1 cellular context compared by ENCODE assay signal in the genomic region with DNA sequence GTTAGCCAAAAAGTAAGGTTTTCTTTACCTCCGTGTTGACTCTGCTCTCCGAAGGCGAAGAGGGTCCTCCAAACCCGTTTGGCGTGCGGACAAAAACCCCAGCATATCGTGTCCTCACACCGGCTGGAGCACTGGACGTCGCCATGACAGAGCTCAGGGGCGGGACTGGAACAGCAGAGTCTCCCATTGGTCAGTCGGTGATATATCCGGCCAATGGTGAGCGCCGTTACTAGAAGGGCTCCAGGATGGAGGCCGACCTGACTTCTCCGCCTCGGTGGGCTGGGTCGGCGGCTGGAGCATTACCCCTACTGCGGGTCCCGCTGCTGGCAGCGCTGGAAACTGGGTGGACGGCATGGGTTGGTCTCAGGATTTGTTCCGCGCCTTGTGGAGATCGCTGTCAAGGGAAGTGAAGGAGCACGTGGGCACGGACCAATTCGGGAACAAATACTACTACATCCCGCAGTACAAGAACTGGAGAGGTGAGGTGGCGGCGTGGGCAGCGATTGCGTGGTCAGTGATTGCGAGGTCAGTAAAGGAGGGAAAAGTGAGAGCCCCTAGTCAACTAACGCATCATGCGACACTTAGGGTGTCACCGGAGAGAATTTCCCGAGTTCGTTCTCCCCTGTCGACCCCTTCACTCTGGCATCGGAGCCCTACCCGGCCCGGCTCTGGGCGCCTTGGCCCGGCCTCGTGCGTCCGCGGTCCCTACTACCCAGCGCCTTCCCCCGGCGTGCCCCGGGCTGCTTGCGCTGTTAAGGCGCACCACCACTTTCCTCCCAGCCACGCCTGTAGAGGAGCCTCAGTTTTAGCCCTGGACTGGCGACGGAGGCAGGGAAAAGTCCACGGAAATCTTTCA.
A peak's percentile ranks its signal among the peaks of the same experiment; 100 is the strongest.
TF ChIP-seq lines count a peak whose summit lies in the region.

A gene with protein sequence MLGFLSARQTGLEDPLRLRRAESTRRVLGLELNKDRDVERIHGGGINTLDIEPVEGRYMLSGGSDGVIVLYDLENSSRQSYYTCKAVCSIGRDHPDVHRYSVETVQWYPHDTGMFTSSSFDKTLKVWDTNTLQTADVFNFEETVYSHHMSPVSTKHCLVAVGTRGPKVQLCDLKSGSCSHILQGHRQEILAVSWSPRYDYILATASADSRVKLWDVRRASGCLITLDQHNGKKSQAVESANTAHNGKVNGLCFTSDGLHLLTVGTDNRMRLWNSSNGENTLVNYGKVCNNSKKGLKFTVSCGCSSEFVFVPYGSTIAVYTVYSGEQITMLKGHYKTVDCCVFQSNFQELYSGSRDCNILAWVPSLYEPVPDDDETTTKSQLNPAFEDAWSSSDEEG (minus strand): TSS at position 167 of the 856 bp plus-strand sequence. CDS start 62 bp downstream, at position 105.
A gene with protein sequence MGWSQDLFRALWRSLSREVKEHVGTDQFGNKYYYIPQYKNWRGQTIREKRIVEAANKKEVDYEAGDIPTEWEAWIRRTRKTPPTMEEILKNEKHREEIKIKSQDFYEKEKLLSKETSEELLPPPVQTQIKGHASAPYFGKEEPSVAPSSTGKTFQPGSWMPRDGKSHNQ (plus strand): TSS at position 302 of the 856 bp plus-strand sequence. CDS start 51 bp downstream, at position 353.

TF ChIP-seq in K562, 482 proteins besides CTCF, POLR2A, EP300 and RAD21 (continued from another document and continues in another):
- TF ChIP-seq, protein P1, sequence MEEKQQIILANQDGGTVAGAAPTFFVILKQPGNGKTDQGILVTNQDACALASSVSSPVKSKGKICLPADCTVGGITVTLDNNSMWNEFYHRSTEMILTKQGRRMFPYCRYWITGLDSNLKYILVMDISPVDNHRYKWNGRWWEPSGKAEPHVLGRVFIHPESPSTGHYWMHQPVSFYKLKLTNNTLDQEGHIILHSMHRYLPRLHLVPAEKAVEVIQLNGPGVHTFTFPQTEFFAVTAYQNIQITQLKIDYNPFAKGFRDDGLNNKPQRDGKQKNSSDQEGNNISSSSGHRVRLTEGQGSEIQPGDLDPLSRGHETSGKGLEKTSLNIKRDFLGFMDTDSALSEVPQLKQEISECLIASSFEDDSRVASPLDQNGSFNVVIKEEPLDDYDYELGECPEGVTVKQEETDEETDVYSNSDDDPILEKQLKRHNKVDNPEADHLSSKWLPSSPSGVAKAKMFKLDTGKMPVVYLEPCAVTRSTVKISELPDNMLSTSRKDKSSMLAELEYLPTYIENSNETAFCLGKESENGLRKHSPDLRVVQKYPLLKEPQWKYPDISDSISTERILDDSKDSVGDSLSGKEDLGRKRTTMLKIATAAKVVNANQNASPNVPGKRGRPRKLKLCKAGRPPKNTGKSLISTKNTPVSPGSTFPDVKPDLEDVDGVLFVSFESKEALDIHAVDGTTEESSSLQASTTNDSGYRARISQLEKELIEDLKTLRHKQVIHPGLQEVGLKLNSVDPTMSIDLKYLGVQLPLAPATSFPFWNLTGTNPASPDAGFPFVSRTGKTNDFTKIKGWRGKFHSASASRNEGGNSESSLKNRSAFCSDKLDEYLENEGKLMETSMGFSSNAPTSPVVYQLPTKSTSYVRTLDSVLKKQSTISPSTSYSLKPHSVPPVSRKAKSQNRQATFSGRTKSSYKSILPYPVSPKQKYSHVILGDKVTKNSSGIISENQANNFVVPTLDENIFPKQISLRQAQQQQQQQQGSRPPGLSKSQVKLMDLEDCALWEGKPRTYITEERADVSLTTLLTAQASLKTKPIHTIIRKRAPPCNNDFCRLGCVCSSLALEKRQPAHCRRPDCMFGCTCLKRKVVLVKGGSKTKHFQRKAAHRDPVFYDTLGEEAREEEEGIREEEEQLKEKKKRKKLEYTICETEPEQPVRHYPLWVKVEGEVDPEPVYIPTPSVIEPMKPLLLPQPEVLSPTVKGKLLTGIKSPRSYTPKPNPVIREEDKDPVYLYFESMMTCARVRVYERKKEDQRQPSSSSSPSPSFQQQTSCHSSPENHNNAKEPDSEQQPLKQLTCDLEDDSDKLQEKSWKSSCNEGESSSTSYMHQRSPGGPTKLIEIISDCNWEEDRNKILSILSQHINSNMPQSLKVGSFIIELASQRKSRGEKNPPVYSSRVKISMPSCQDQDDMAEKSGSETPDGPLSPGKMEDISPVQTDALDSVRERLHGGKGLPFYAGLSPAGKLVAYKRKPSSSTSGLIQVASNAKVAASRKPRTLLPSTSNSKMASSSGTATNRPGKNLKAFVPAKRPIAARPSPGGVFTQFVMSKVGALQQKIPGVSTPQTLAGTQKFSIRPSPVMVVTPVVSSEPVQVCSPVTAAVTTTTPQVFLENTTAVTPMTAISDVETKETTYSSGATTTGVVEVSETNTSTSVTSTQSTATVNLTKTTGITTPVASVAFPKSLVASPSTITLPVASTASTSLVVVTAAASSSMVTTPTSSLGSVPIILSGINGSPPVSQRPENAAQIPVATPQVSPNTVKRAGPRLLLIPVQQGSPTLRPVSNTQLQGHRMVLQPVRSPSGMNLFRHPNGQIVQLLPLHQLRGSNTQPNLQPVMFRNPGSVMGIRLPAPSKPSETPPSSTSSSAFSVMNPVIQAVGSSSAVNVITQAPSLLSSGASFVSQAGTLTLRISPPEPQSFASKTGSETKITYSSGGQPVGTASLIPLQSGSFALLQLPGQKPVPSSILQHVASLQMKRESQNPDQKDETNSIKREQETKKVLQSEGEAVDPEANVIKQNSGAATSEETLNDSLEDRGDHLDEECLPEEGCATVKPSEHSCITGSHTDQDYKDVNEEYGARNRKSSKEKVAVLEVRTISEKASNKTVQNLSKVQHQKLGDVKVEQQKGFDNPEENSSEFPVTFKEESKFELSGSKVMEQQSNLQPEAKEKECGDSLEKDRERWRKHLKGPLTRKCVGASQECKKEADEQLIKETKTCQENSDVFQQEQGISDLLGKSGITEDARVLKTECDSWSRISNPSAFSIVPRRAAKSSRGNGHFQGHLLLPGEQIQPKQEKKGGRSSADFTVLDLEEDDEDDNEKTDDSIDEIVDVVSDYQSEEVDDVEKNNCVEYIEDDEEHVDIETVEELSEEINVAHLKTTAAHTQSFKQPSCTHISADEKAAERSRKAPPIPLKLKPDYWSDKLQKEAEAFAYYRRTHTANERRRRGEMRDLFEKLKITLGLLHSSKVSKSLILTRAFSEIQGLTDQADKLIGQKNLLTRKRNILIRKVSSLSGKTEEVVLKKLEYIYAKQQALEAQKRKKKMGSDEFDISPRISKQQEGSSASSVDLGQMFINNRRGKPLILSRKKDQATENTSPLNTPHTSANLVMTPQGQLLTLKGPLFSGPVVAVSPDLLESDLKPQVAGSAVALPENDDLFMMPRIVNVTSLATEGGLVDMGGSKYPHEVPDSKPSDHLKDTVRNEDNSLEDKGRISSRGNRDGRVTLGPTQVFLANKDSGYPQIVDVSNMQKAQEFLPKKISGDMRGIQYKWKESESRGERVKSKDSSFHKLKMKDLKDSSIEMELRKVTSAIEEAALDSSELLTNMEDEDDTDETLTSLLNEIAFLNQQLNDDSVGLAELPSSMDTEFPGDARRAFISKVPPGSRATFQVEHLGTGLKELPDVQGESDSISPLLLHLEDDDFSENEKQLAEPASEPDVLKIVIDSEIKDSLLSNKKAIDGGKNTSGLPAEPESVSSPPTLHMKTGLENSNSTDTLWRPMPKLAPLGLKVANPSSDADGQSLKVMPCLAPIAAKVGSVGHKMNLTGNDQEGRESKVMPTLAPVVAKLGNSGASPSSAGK (IDR thresholded peaks at IDR 0.05): peak; percentile 96
- TF ChIP-seq STAG1 (CRISPR knock-in tag; IDR thresholded peaks at IDR 0.05; ENCODE audit: borderline replicate concordance): no peak
- no peak for TF ChIP-seq CBFA2T3 (IDR thresholded peaks at IDR 0.05)
- no peak for TF ChIP-seq RCOR1 (IDR thresholded peaks at IDR 0.05; ENCODE audit: borderline replicate concordance in 1 of 2, low read depth in 2 of 2, low read length in 2 of 2)
- TF ChIP-seq, protein P2, sequence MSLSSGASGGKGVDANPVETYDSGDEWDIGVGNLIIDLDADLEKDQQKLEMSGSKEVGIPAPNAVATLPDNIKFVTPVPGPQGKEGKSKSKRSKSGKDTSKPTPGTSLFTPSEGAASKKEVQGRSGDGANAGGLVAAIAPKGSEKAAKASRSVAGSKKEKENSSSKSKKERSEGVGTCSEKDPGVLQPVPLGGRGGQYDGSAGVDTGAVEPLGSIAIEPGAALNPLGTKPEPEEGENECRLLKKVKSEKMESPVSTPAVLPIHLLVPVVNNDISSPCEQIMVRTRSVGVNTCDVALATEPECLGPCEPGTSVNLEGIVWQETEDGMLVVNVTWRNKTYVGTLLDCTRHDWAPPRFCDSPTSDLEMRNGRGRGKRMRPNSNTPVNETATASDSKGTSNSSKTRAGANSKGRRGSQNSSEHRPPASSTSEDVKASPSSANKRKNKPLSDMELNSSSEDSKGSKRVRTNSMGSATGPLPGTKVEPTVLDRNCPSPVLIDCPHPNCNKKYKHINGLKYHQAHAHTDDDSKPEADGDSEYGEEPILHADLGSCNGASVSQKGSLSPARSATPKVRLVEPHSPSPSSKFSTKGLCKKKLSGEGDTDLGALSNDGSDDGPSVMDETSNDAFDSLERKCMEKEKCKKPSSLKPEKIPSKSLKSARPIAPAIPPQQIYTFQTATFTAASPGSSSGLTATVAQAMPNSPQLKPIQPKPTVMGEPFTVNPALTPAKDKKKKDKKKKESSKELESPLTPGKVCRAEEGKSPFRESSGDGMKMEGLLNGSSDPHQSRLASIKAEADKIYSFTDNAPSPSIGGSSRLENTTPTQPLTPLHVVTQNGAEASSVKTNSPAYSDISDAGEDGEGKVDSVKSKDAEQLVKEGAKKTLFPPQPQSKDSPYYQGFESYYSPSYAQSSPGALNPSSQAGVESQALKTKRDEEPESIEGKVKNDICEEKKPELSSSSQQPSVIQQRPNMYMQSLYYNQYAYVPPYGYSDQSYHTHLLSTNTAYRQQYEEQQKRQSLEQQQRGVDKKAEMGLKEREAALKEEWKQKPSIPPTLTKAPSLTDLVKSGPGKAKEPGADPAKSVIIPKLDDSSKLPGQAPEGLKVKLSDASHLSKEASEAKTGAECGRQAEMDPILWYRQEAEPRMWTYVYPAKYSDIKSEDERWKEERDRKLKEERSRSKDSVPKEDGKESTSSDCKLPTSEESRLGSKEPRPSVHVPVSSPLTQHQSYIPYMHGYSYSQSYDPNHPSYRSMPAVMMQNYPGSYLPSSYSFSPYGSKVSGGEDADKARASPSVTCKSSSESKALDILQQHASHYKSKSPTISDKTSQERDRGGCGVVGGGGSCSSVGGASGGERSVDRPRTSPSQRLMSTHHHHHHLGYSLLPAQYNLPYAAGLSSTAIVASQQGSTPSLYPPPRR (CRISPR knock-in tag; IDR thresholded peaks at IDR 0.05; ENCODE audit: borderline replicate concordance): no peak
- TF ChIP-seq, protein P3, sequence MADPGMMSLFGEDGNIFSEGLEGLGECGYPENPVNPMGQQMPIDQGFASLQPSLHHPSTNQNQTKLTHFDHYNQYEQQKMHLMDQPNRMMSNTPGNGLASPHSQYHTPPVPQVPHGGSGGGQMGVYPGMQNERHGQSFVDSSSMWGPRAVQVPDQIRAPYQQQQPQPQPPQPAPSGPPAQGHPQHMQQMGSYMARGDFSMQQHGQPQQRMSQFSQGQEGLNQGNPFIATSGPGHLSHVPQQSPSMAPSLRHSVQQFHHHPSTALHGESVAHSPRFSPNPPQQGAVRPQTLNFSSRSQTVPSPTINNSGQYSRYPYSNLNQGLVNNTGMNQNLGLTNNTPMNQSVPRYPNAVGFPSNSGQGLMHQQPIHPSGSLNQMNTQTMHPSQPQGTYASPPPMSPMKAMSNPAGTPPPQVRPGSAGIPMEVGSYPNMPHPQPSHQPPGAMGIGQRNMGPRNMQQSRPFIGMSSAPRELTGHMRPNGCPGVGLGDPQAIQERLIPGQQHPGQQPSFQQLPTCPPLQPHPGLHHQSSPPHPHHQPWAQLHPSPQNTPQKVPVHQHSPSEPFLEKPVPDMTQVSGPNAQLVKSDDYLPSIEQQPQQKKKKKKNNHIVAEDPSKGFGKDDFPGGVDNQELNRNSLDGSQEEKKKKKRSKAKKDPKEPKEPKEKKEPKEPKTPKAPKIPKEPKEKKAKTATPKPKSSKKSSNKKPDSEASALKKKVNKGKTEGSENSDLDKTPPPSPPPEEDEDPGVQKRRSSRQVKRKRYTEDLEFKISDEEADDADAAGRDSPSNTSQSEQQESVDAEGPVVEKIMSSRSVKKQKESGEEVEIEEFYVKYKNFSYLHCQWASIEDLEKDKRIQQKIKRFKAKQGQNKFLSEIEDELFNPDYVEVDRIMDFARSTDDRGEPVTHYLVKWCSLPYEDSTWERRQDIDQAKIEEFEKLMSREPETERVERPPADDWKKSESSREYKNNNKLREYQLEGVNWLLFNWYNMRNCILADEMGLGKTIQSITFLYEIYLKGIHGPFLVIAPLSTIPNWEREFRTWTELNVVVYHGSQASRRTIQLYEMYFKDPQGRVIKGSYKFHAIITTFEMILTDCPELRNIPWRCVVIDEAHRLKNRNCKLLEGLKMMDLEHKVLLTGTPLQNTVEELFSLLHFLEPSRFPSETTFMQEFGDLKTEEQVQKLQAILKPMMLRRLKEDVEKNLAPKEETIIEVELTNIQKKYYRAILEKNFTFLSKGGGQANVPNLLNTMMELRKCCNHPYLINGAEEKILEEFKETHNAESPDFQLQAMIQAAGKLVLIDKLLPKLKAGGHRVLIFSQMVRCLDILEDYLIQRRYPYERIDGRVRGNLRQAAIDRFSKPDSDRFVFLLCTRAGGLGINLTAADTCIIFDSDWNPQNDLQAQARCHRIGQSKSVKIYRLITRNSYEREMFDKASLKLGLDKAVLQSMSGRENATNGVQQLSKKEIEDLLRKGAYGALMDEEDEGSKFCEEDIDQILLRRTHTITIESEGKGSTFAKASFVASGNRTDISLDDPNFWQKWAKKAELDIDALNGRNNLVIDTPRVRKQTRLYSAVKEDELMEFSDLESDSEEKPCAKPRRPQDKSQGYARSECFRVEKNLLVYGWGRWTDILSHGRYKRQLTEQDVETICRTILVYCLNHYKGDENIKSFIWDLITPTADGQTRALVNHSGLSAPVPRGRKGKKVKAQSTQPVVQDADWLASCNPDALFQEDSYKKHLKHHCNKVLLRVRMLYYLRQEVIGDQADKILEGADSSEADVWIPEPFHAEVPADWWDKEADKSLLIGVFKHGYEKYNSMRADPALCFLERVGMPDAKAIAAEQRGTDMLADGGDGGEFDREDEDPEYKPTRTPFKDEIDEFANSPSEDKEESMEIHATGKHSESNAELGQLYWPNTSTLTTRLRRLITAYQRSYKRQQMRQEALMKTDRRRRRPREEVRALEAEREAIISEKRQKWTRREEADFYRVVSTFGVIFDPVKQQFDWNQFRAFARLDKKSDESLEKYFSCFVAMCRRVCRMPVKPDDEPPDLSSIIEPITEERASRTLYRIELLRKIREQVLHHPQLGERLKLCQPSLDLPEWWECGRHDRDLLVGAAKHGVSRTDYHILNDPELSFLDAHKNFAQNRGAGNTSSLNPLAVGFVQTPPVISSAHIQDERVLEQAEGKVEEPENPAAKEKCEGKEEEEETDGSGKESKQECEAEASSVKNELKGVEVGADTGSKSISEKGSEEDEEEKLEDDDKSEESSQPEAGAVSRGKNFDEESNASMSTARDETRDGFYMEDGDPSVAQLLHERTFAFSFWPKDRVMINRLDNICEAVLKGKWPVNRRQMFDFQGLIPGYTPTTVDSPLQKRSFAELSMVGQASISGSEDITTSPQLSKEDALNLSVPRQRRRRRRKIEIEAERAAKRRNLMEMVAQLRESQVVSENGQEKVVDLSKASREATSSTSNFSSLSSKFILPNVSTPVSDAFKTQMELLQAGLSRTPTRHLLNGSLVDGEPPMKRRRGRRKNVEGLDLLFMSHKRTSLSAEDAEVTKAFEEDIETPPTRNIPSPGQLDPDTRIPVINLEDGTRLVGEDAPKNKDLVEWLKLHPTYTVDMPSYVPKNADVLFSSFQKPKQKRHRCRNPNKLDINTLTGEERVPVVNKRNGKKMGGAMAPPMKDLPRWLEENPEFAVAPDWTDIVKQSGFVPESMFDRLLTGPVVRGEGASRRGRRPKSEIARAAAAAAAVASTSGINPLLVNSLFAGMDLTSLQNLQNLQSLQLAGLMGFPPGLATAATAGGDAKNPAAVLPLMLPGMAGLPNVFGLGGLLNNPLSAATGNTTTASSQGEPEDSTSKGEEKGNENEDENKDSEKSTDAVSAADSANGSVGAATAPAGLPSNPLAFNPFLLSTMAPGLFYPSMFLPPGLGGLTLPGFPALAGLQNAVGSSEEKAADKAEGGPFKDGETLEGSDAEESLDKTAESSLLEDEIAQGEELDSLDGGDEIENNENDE (IDR thresholded peaks at IDR 0.05; ENCODE audit: low read depth, low read length): no peak
- TF ChIP-seq RBM34 (IDR thresholded peaks at IDR 0.05; ENCODE audit: borderline replicate concordance, insufficient read depth, low read length): no peak
